In genomic region chr2:105777071-105777482, GRCh38 we compare ENCODE assay signal across 10 cellular contexts. TPM values are rescaled to one million over a fixed set of nuclear protein-coding genes. Genes with fewer than 3 reads are reported as not detected.
A peak's percentile ranks its signal among the peaks of the same experiment; 100 is the strongest.
DNase-seq lines count a peak whose midpoint lies in the region; ATAC-seq lines count a peak whose summit lies in the region.
"Had no signal": no experiment of that assay in that cellular context is flagged by ENCODE, and none has a peak within 500 bp of the region (broad histone marks: within the 10 kb centered on the region; RNA-seq: fewer than 3 reads in every experiment).

No MANE protein-coding gene starts in this region.

- no peaks in the 10 kb centered on the region for H3K27me3 Mint-ChIP-seq in activated CD4-positive, alpha-beta T cell treated with anti-CD3 and anti-CD28 coated beads for 36 hours
- no peaks in the 10 kb centered on the region for H3K27me3 Mint-ChIP-seq in activated naive CD4-positive, alpha-beta T cell treated with anti-CD3 and anti-CD28 coated beads, Interleukin-2, amount 50 U/mL, for 24 hours

- ATAC-seq in activated CD4-positive, alpha-beta T cell treated with anti-CD3 and anti-CD28 coated beads for 36 hours: no peak
- ATAC-seq in HG03064 (IDR thresholded peaks at IDR 0.05; ENCODE audit: low read depth, unreplicated experiment) (peak; percentile 25), GM19467 (IDR thresholded peaks at IDR 0.05; ENCODE audit: unreplicated experiment) (no peak)
- ATAC-seq: sciatic nerve had no signal

- peaks cover 52 to 67% (median 58%) of the 10 kb centered on the region in 3 donors for H3K4me1 ChIP-seq in skeletal muscle tissue (ENCODE audit: control insufficient read depth in 3 of 3, insufficient read depth in 3 of 3, low read length in 3 of 3)

- peak overlapping the region in 2 of 3 donors; percentile 20 to 22 for H3K4me3 ChIP-seq in skeletal muscle tissue (ENCODE audit: low read length in 3 of 3)

- no peak for DNase-seq in activated CD4-positive, alpha-beta T cell treated with anti-CD3 and anti-CD28 coated beads for 36 hours
- no peak for DNase-seq in activated CD4-positive, alpha-beta T cell treated with anti-CD3 and anti-CD28 coated beads, Interleukin-2, amount 50 U/mL, for 48 hours
- DNase-seq in amniotic stem cell (lab: John Stamatoyannopoulos, UW): no peak
- no peak for DNase-seq in GM19240 (ENCODE audit: insufficient read length, low spot score)
- DNase-seq: glutamatergic neuron had no signal

- no peaks in the 10 kb centered on the region for H3K9me3 Mint-ChIP-seq in activated CD4-positive, alpha-beta T cell treated with anti-CD3 and anti-CD28 coated beads for 36 hours (ENCODE audit: low read depth)
- H3K9me3 Mint-ChIP-seq in activated naive CD4-positive, alpha-beta T cell treated with anti-CD3 and anti-CD28 coated beads, Interleukin-2, amount 50 U/mL, for 24 hours: no peaks in the 10 kb centered on the region

- peaks cover 0 to 3% (median 0%) of the 10 kb centered on the region in 3 donors for H3K36me3 ChIP-seq in skeletal muscle tissue (ENCODE audit: control insufficient read depth in 3 of 3, insufficient read depth in 3 of 3, low read length in 3 of 3)

- H3K27ac ChIP-seq in skeletal muscle tissue (ENCODE audit: low read depth, low read length): peak overlapping the region; percentile 32

- CTCF ChIA-PET in activated CD4-positive, alpha-beta T cell treated with anti-CD3 and anti-CD28 coated beads for 36 hours (lab: Charles Lee): interaction anchor here (0.6 to 3.7 kb wide), 9 partner anchors 12 to 309 kb away, joined by 3 to 12 read pairs (median 3); no protein-coding TSS in a partner anchor

- POLR2A ChIA-PET in activated CD4-positive, alpha-beta T cell treated with anti-CD3 and anti-CD28 coated beads for 36 hours (lab: Charles Lee): interaction anchor here (0.7 to 1.5 kb wide), 5 partner anchors 9 to 30 kb away, joined by 3 to 5 read pairs (median 3); no protein-coding TSS in a partner anchor

- intact Hi-C loops in activated CD4-positive, alpha-beta T cell treated with anti-CD3 and anti-CD28 coated beads for 36 hours (cut with DNase I, micrococcal nuclease): loop anchor here in 1 of 2 experiments (2.0 kb wide), 1 partner anchor 20 kb away; no protein-coding TSS in a partner anchor

- peaks cover 95% of the 10 kb centered on the region for H3K4me1 Mint-ChIP-seq in activated CD4-positive, alpha-beta T cell treated with anti-CD3 and anti-CD28 coated beads for 36 hours
- peaks cover 96% of the 10 kb centered on the region for H3K4me1 Mint-ChIP-seq in activated naive CD4-positive, alpha-beta T cell treated with anti-CD3 and anti-CD28 coated beads, Interleukin-2, amount 50 U/mL, for 24 hours

- H3K36me3 Mint-ChIP-seq in activated CD4-positive, alpha-beta T cell treated with anti-CD3 and anti-CD28 coated beads for 36 hours (ENCODE audit: low read depth): peaks cover 55% of the 10 kb centered on the region
- H3K36me3 Mint-ChIP-seq in activated naive CD4-positive, alpha-beta T cell treated with anti-CD3 and anti-CD28 coated beads, Interleukin-2, amount 50 U/mL, for 24 hours: peaks cover 14% of the 10 kb centered on the region

- H3K9ac ChIP-seq in skeletal muscle tissue (ENCODE audit: low read depth in 1 of 3, low read length in 3 of 3): peak overlapping the region in 1 of 3 donors; percentile 40

- peak overlapping the region; percentile 47 for H3K4me3 Mint-ChIP-seq in activated CD4-positive, alpha-beta T cell treated with anti-CD3 and anti-CD28 coated beads for 36 hours
- peak overlapping the region; percentile 74 for H3K4me3 Mint-ChIP-seq in activated naive CD4-positive, alpha-beta T cell treated with anti-CD3 and anti-CD28 coated beads, Interleukin-2, amount 50 U/mL, for 24 hours

- peak overlapping the region; percentile 84 for H3K27ac Mint-ChIP-seq in activated CD4-positive, alpha-beta T cell treated with anti-CD3 and anti-CD28 coated beads for 36 hours
- H3K27ac Mint-ChIP-seq in activated naive CD4-positive, alpha-beta T cell treated with anti-CD3 and anti-CD28 coated beads, Interleukin-2, amount 50 U/mL, for 24 hours: peak overlapping the region; percentile 95

- no peaks in the 10 kb centered on the region for H3K9me3 ChIP-seq in skeletal muscle tissue (ENCODE audit: control insufficient read depth in 3 of 3, low read length in 3 of 3)

- no peaks in the 10 kb centered on the region for H3K27me3 ChIP-seq in skeletal muscle tissue (ENCODE audit: control insufficient read depth in 3 of 3, insufficient read depth in 3 of 3, low read length in 3 of 3)

RNA-seq across cellular contexts. Expression of gene NCK2, which starts 32.4 kb away (rescaled TPM):
- total RNA-seq in activated CD4-positive, alpha-beta T cell treated with anti-CD3 and anti-CD28 coated beads for 36 hours: 10 to 100 TPM; 84.7 to 87.5 TPM
- 42.3 TPM for total RNA-seq in skeletal muscle tissue
